Comparison of ENCODE assay signal across 1 cellular context in the genomic region with DNA sequence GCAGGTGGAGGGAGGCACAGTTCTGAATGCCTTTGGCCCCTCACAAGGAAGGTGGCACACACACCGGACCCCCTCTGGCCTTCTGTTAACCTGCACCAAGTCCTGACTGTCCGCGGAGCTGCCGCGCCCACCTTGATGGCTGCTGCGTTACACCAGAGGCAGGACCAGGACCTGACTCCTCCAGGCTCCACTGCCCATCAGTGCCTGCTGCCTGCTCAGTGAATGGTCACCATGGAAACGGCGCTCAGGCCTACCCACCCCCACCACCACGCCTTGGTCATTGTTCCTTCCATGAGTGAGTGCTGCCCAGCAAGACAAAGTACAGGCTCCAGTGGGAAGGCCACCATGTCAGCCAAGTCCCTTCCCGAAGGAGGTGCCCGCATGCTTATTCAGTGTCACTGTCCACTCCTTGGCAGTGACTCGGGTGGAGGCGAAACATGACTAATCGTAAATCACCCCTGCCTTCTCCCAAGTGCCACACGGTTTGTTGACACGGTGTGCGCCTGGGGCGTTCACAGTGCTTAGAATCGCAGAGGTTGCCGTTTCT.
TF ChIP-seq lines count a peak whose summit lies in the region.

No MANE protein-coding gene starts in this region.

TF ChIP-seq in SK-N-SH treated with all-trans-retinoic acid at 6 μM for 48 hours, 23 proteins besides CTCF, POLR2A, EP300 and RAD21 (continued from another document):
- TF ChIP-seq TSHZ2 (CRISPR knock-in tag; IDR thresholded peaks at IDR 0.05) (no peak), ESRRG (CRISPR knock-in tag; IDR thresholded peaks at IDR 0.05) (no peak), ZNF70 (CRISPR knock-in tag; IDR thresholded peaks at IDR 0.05) (no peak), ISL1 (CRISPR knock-in tag; IDR thresholded peaks at IDR 0.05) (no peak), ZNF8 (CRISPR knock-in tag; IDR thresholded peaks at IDR 0.05) (no peak), ZFP30 (CRISPR knock-in tag; IDR thresholded peaks at IDR 0.05) (no peak), BACH2 (CRISPR knock-in tag; IDR thresholded peaks at IDR 0.05; ENCODE audit: borderline replicate concordance) (no peak), PATZ1 (CRISPR knock-in tag; IDR thresholded peaks at IDR 0.05; ENCODE audit: borderline replicate concordance) (no peak), CREB5 (CRISPR knock-in tag; IDR thresholded peaks at IDR 0.05; ENCODE audit: low read depth) (no peak), SNAI2 (CRISPR knock-in tag; IDR thresholded peaks at IDR 0.05) (no peak), RARB (CRISPR knock-in tag; IDR thresholded peaks at IDR 0.05) (no peak), ZNF565 (CRISPR knock-in tag; conservative IDR thresholded peaks at IDR 0.05; ENCODE audit: low read depth) (no peak), ZC3H10 (CRISPR knock-in tag; IDR thresholded peaks at IDR 0.05) (no peak), TCF4 (CRISPR knock-in tag; IDR thresholded peaks at IDR 0.05; ENCODE audit: borderline replicate concordance) (no peak), GLIS3 (CRISPR knock-in tag; IDR thresholded peaks at IDR 0.05) (no peak), CSDC2 (CRISPR knock-in tag; IDR thresholded peaks at IDR 0.05) (no peak)
- TF ChIP-seq, protein P1, sequence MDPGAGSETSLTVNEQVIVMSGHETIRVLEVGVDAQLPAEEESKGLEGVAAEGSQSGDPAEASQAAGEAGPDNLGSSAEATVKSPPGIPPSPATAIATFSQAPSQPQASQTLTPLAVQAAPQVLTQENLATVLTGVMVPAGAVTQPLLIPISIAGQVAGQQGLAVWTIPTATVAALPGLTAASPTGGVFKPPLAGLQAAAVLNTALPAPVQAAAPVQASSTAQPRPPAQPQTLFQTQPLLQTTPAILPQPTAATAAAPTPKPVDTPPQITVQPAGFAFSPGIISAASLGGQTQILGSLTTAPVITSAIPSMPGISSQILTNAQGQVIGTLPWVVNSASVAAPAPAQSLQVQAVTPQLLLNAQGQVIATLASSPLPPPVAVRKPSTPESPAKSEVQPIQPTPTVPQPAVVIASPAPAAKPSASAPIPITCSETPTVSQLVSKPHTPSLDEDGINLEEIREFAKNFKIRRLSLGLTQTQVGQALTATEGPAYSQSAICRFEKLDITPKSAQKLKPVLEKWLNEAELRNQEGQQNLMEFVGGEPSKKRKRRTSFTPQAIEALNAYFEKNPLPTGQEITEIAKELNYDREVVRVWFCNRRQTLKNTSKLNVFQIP (CRISPR knock-in tag; IDR thresholded peaks at IDR 0.05; ENCODE audit: borderline replicate concordance, low read depth), result no peak
- TF ChIP-seq, protein P2, sequence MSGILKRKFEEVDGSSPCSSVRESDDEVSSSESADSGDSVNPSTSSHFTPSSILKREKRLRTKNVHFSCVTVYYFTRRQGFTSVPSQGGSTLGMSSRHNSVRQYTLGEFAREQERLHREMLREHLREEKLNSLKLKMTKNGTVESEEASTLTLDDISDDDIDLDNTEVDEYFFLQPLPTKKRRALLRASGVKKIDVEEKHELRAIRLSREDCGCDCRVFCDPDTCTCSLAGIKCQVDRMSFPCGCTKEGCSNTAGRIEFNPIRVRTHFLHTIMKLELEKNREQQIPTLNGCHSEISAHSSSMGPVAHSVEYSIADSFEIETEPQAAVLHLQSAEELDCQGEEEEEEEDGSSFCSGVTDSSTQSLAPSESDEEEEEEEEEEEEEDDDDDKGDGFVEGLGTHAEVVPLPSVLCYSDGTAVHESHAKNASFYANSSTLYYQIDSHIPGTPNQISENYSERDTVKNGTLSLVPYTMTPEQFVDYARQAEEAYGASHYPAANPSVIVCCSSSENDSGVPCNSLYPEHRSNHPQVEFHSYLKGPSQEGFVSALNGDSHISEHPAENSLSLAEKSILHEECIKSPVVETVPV (CRISPR knock-in tag; IDR thresholded peaks at IDR 0.05), result no peak
